15 cellular contexts compared by ENCODE assay signal in the genomic region with DNA sequence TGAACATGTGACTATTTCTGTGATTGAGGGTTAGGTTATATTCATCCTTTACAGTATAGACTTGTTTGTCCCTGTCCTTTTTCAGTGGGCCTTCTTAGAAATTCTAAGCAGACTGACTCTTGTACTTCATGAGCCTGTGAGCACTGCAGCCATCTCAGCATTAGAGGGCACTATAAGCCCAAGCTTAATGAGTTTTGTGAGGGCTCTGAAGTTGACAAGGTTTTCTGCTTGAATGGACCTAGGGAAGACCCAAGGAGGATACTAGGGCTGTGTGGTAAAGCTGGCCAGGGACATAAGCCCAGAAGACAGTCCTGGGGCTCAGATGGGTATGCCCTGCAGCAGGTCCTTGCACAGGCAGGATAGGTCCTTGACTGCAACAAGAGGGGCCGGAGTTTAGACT.
DNase-seq lines count a peak whose midpoint lies in the region; ATAC-seq and TF ChIP-seq lines count a peak whose summit lies in the region.
"Had no signal": no experiment of that assay in that cellular context is flagged by ENCODE, and none has a peak within 500 bp of the region (broad histone marks: within the 10 kb centered on the region; RNA-seq: fewer than 3 reads in every experiment).

No MANE protein-coding gene starts in this region.

- no peaks in the 10 kb centered on the region for H3K4me1 Mint-ChIP-seq in T-helper 17 cell
- H3K4me1 Mint-ChIP-seq in activated CD4-positive, alpha-beta memory T cell treated with anti-CD3 and anti-CD28 coated beads for 36 hours (ENCODE audit: low read depth): no peaks in the 10 kb centered on the region
- H3K4me1 Mint-ChIP-seq: activated CD4-positive, alpha-beta T cell treated with anti-CD3 and anti-CD28 coated beads for 36 hours had no signal

- no peak overlapping the region for H3K27ac ChIP-seq in OCI-LY1 (ENCODE audit: low read depth, low read length, poor library complexity, severe bottlenecking)
- H3K27ac ChIP-seq: gastroesophageal sphincter, right atrium auricular region, uterus had no signal

- H4K20me1 ChIP-seq in OCI-LY1 (ENCODE audit: insufficient read depth, low read length): no peaks in the 10 kb centered on the region

- no peaks in the 10 kb centered on the region for H3K9me2 ChIP-seq in OCI-LY1 (ENCODE audit: low read depth, low read length)

- no peaks in the 10 kb centered on the region for H3K27me3 Mint-ChIP-seq in T-helper 17 cell
- peaks cover 3% of the 10 kb centered on the region for H3K27me3 Mint-ChIP-seq in activated CD4-positive, alpha-beta memory T cell treated with anti-CD3 and anti-CD28 coated beads for 36 hours
- H3K27me3 Mint-ChIP-seq: activated CD4-positive, alpha-beta T cell treated with anti-CD3 and anti-CD28 coated beads for 36 hours had no signal

- no peaks in the 10 kb centered on the region for H3K9me3 ChIP-seq in OCI-LY1 (ENCODE audit: low read length)
- no peaks in the 10 kb centered on the region for H3K9me3 ChIP-seq in T-helper 17 cell (ENCODE audit: control insufficient read depth, low read length, poor library complexity, severe bottlenecking)
- H3K9me3 ChIP-seq: uterus had no signal

- no peak overlapping the region for H3K4me2 ChIP-seq in OCI-LY1 (ENCODE audit: low read length)

- no peaks in the 10 kb centered on the region for H3K36me3 ChIP-seq in OCI-LY1 (ENCODE audit: insufficient read depth, low read length)
- H3K36me3 ChIP-seq: gastroesophageal sphincter, right atrium auricular region, uterus had no signal

- no peak overlapping the region for H3K27ac Mint-ChIP-seq in T-helper 17 cell
- no peak overlapping the region for H3K27ac Mint-ChIP-seq in activated CD4-positive, alpha-beta memory T cell treated with anti-CD3 and anti-CD28 coated beads for 36 hours
- H3K27ac Mint-ChIP-seq: activated CD4-positive, alpha-beta T cell treated with anti-CD3 and anti-CD28 coated beads for 36 hours; activated naive CD4-positive, alpha-beta T cell treated with anti-CD3 and anti-CD28 coated beads for 36 hours; CD4-positive, alpha-beta memory T cell had no signal

- no peaks in the 10 kb centered on the region for H3F3A ChIP-seq in OCI-LY1 (ENCODE audit: insufficient read depth, low read length)

- ATAC-seq in T-helper 17 cell: no peak
- ATAC-seq in GM19463 (IDR thresholded peaks at IDR 0.05; ENCODE audit: unreplicated experiment): no peak
- ATAC-seq: activated CD4-positive, alpha-beta T cell treated with anti-CD3 and anti-CD28 coated beads for 36 hours; gastroesophageal sphincter; Right ventricle myocardium inferior had no signal

- no peaks in the 10 kb centered on the region for H3K36me3 Mint-ChIP-seq in T-helper 17 cell (ENCODE audit: low read depth)
- H3K36me3 Mint-ChIP-seq in activated CD4-positive, alpha-beta memory T cell treated with anti-CD3 and anti-CD28 coated beads for 36 hours: peaks cover 2% of the 10 kb centered on the region
- H3K36me3 Mint-ChIP-seq: CD4-positive, alpha-beta memory T cell had no signal

- H3K79me2 ChIP-seq in OCI-LY1 (ENCODE audit: insufficient read depth, low read length): no peaks in the 10 kb centered on the region

- DNase-seq in CMK (ENCODE audit: low read depth): peak; percentile 32
- peak; percentile 13 for DNase-seq in H4 (ENCODE audit: low spot score)
- DNase-seq in foreskin fibroblast: no peak
- no peak for DNase-seq in hepatic stellate cell (ENCODE audit: low spot score)
- DNase-seq in T-helper 17 cell: no peak
- DNase-seq in activated CD4-positive, alpha-beta memory T cell treated with anti-CD3 and anti-CD28 coated beads for 36 hours: no peak
- DNase-seq: activated CD4-positive, alpha-beta T cell treated with anti-CD3 and anti-CD28 coated beads for 36 hours; activated naive CD4-positive, alpha-beta T cell treated with anti-CD3 and anti-CD28 coated beads for 36 hours; CD4-positive, alpha-beta memory T cell; uterus had no signal

- intact Hi-C loops in activated CD4-positive, alpha-beta memory T cell treated with anti-CD3 and anti-CD28 coated beads for 36 hours (cut with micrococcal nuclease): no loop called here

- CTCF ChIA-PET in activated CD4-positive, alpha-beta memory T cell treated with anti-CD3 and anti-CD28 coated beads for 36 hours (lab: Charles Lee): no interaction called here

- H2AFZ ChIP-seq in OCI-LY1 (ENCODE audit: low read length): no peak overlapping the region

- TF ChIP-seq CTCF in OCI-LY1 (IDR thresholded peaks at IDR 0.05; ENCODE audit: low read length) (peak; percentile 46), foreskin fibroblast (IDR thresholded peaks at IDR 0.05; ENCODE audit: low read depth, low read length) (peak; percentile 6)

- H3K4me3 Mint-ChIP-seq in T-helper 17 cell: no peak overlapping the region
- H3K4me3 Mint-ChIP-seq in activated CD4-positive, alpha-beta memory T cell treated with anti-CD3 and anti-CD28 coated beads for 36 hours: no peak overlapping the region
- H3K4me3 Mint-ChIP-seq: activated CD4-positive, alpha-beta T cell treated with anti-CD3 and anti-CD28 coated beads for 36 hours; activated naive CD4-positive, alpha-beta T cell treated with anti-CD3 and anti-CD28 coated beads for 36 hours; CD4-positive, alpha-beta memory T cell had no signal

- no peak overlapping the region for H3K4me3 ChIP-seq in OCI-LY1 (ENCODE audit: low read depth, low read length, poor library complexity, severe bottlenecking)
- H3K4me3 ChIP-seq in foreskin fibroblast (ENCODE audit: low read depth in 1 of 2, low read length in 2 of 2): no peak overlapping the region
- H3K4me3 ChIP-seq: gastroesophageal sphincter, right atrium auricular region, uterus had no signal

- H3K9me3 Mint-ChIP-seq in activated CD4-positive, alpha-beta memory T cell treated with anti-CD3 and anti-CD28 coated beads for 36 hours: peaks cover 11% of the 10 kb centered on the region

- no peaks in the 10 kb centered on the region for H3K4me1 ChIP-seq in OCI-LY1 (ENCODE audit: insufficient read depth, low read length, severe bottlenecking)
- H3K4me1 ChIP-seq: gastroesophageal sphincter, right atrium auricular region, uterus had no signal

- no peaks in the 10 kb centered on the region for H3K27me3 ChIP-seq in OCI-LY1 (ENCODE audit: insufficient read depth, low read length)
- H3K27me3 ChIP-seq: gastroesophageal sphincter, right atrium auricular region, uterus had no signal

- POLR2A ChIA-PET in activated CD4-positive, alpha-beta memory T cell treated with anti-CD3 and anti-CD28 coated beads for 36 hours (lab: Charles Lee): no interaction called here

- no peak overlapping the region for H3K9ac ChIP-seq in OCI-LY1 (ENCODE audit: low read length)

Comparison
In these comparisons a context has a peak if more than half of its experiments do, and no peak if none do; other contexts are left out.
1. DNase-seq: peak in CMK (single experiment) and H4 (single experiment); none in foreskin fibroblast (0 of 2), hepatic stellate cell (single experiment), T-helper 17 cell (0 of 3) and activated CD4-positive, alpha-beta memory T cell treated with anti-CD3 and anti-CD28 coated beads for 36 hours (single experiment).